16 cellular contexts compared by ENCODE assay signal in genomic region chr10:3475367-3475766, GRCh38.
"Had no signal": no experiment of that assay in that cellular context is flagged by ENCODE, and none has a peak within 500 bp of the region (broad histone marks: within the 10 kb centered on the region; RNA-seq: fewer than 3 reads in every experiment).

No MANE protein-coding gene starts in this region.

- H3K4me3 ChIP-seq: esophagus muscularis mucosa, left lung, lower lobe of right lung, thyroid gland had no signal

- H3K9me3 ChIP-seq: esophagus muscularis mucosa, left lung, lower lobe of right lung, thyroid gland had no signal

- H3K27ac ChIP-seq: epithelial cell of prostate, foreskin keratinocyte, left lung, lower lobe of right lung, thyroid gland had no signal

- FAIRE-seq: keratinocyte, urothelium cell line had no signal

- DNase-seq: effector memory CD8-positive, alpha-beta T cell; foreskin keratinocyte; immature natural killer cell; left lung; lower lobe of right lung; midbrain; naive B cell; posterior cingulate gyrus; stimulated activated CD4-positive, alpha-beta T cell treated with anti-CD3 and anti-CD28 coated beads, Interleukin-2, amount 100 ng/mL, for 48 hours; stimulated activated naive CD4-positive, alpha-beta T cell treated with Interleukin-2 at 50 U/mL for 16 hours; thyroid gland had no signal

- H3K4me1 ChIP-seq: thyroid gland had no signal

- H3K27me3 ChIP-seq: esophagus muscularis mucosa, foreskin keratinocyte, left lung, thyroid gland had no signal

- ATAC-seq: effector memory CD8-positive, alpha-beta T cell; foreskin keratinocyte; left lung; lower lobe of right lung; sciatic nerve had no signal

- H3K36me3 ChIP-seq: esophagus muscularis mucosa, left lung, lower lobe of right lung, thyroid gland had no signal
